In the genomic region with DNA sequence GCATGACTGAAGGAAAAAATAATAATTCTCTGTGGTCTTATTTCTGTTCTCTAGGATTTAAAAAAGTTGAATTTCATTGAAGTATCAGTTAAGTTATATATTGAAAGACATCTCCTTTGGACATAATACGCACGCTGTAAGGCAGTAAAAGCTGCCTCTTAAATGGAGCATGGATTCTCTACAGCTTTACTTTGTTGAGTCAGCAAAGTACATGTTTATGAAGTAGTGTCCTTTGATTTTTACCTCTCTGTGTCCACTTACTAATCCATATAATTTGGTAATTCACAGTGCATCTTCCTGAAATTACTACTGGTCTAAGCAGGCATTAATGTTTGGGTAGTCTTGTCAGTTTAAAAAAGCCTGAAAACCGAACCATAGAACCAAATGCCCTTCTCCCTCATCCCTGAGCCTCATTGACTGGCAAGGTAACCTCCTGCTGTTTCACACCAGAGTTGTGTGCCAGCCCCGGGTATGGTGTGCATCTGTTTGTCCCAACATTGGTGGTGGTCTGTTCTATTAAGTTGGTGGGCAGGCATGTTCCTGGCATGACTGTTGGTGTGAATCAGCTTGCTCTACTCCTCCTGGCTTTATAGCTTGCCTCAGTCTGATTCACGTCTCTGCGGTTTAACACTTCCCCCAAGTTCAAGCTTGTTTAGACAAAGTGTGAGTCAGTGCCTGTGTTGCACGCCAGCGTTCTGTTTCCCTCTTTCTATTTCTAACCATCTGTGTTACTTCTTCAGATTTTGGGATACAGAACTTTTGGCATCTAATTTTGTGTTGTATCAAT, we compare ENCODE assay signal across 8 cellular contexts.
DNase-seq lines count a peak whose midpoint lies in the region; ATAC-seq lines count a peak whose summit lies in the region.

No MANE protein-coding gene starts in this region.

- peak overlapping the region in 2 of 3 donors; percentile 68 to 80 for H3K27ac Mint-ChIP-seq in IgD-negative memory B cell
- H3K27ac Mint-ChIP-seq in activated CD8-positive, alpha-beta T cell treated with anti-CD3 and anti-CD28 coated beads, Interleukin-2, amount 10 ng/mL, durations not matched to agents 7 days and 5 days = peak overlapping the region; percentile 89
- peak overlapping the region in 8 of 9 donors; percentile 82 to 94 (median 90) for H3K27ac Mint-ChIP-seq in naive thymus-derived CD4-positive, alpha-beta T cell
- no peak overlapping the region for H3K27ac Mint-ChIP-seq in stimulated activated effector memory CD8-positive, alpha-beta T cell treated with anti-CD3 and anti-CD28 coated beads, Interleukin-12 subunit alpha, Interleukin-12 subunit beta, amount 100 ng/mL, for 72 hours

- H3K27me3 ChIP-seq in effector memory CD4-positive, alpha-beta T cell (replicated peaks; ENCODE audit: control insufficient read depth, insufficient read depth, low read length, poor library complexity, severe bottlenecking) = no peaks in the 10 kb centered on the region
- no peaks in the 10 kb centered on the region for H3K27me3 ChIP-seq in naive thymus-derived CD4-positive, alpha-beta T cell (ENCODE audit: control insufficient read depth in 2 of 2, insufficient read depth in 2 of 2, low read length in 2 of 2)

- intact Hi-C loops in naive thymus-derived CD4-positive, alpha-beta T cell (cut with micrococcal nuclease) = loop anchor here (1.0 to 10.0 kb wide), 8 partner anchors 12 to 999 kb away; a partner anchor contains a TSS

- no peaks in the 10 kb centered on the region for H3K27me3 Mint-ChIP-seq in IgD-negative memory B cell
- no peaks in the 10 kb centered on the region for H3K27me3 Mint-ChIP-seq in activated CD8-positive, alpha-beta T cell treated with anti-CD3 and anti-CD28 coated beads, Interleukin-2, amount 10 ng/mL, durations not matched to agents 7 days and 5 days (ENCODE audit: low read depth)
- H3K27me3 Mint-ChIP-seq in naive thymus-derived CD4-positive, alpha-beta T cell = no peaks in the 10 kb centered on the region

- H3K4me3 ChIP-seq in effector memory CD4-positive, alpha-beta T cell (ENCODE audit: insufficient read depth, low read depth, low read length, poor library complexity, severe bottlenecking) = peak overlapping the region; percentile 13
- peak overlapping the region; percentile 3 for H3K4me3 ChIP-seq in naive thymus-derived CD4-positive, alpha-beta T cell (ENCODE audit: low read length)

- peaks cover 17 to 27% (median 23%) of the 10 kb centered on the region in 3 donors for H3K4me1 Mint-ChIP-seq in IgD-negative memory B cell
- H3K4me1 Mint-ChIP-seq in activated CD8-positive, alpha-beta T cell treated with anti-CD3 and anti-CD28 coated beads, Interleukin-2, amount 10 ng/mL, durations not matched to agents 7 days and 5 days (ENCODE audit: low read depth) = peaks cover 49% of the 10 kb centered on the region
- H3K4me1 Mint-ChIP-seq in naive thymus-derived CD4-positive, alpha-beta T cell = peaks cover 20 to 65% (median 55%) of the 10 kb centered on the region in 7 donors
- peaks cover 36% of the 10 kb centered on the region for H3K4me1 Mint-ChIP-seq in stimulated activated effector memory CD8-positive, alpha-beta T cell treated with anti-CD3 and anti-CD28 coated beads, Interleukin-12 subunit alpha, Interleukin-12 subunit beta, amount 100 ng/mL, for 72 hours

- H3K4me3 Mint-ChIP-seq in IgD-negative memory B cell = peak overlapping the region in 2 of 4 donors; percentile 19 to 61
- peak overlapping the region; percentile 65 for H3K4me3 Mint-ChIP-seq in activated CD8-positive, alpha-beta T cell treated with anti-CD3 and anti-CD28 coated beads, Interleukin-2, amount 10 ng/mL, durations not matched to agents 7 days and 5 days
- H3K4me3 Mint-ChIP-seq in naive thymus-derived CD4-positive, alpha-beta T cell = peak overlapping the region; percentile 22 to 82 (median 64)
- peak overlapping the region; percentile 62 for H3K4me3 Mint-ChIP-seq in stimulated activated effector memory CD8-positive, alpha-beta T cell treated with anti-CD3 and anti-CD28 coated beads, Interleukin-12 subunit alpha, Interleukin-12 subunit beta, amount 100 ng/mL, for 72 hours

- H3K4me1 ChIP-seq in effector memory CD4-positive, alpha-beta T cell (ENCODE audit: control insufficient read depth, insufficient read depth, low read length, poor library complexity, severe bottlenecking) = peaks cover 39% of the 10 kb centered on the region
- peaks cover 34 to 47% of the 10 kb centered on the region in 2 donors for H3K4me1 ChIP-seq in naive thymus-derived CD4-positive, alpha-beta T cell (ENCODE audit: control insufficient read depth in 2 of 2, insufficient read depth in 2 of 2, low read length in 2 of 2)

- no peaks in the 10 kb centered on the region for H3K9me3 ChIP-seq in effector memory CD4-positive, alpha-beta T cell (ENCODE audit: control insufficient read depth, low read length)
- H3K9me3 ChIP-seq in naive thymus-derived CD4-positive, alpha-beta T cell (ENCODE audit: control insufficient read depth in 2 of 3, low read length in 3 of 3) = peaks cover 2 to 4% (median 3%) of the 10 kb centered on the region in 3 experiments

- POLR2A ChIA-PET in activated CD8-positive, alpha-beta T cell treated with anti-CD3 and anti-CD28 coated beads, Interleukin-2, amount 10 ng/mL, durations not matched to agents 7 days and 5 days (lab: Charles Lee) = interaction anchor here (0.5 to 2.8 kb wide), 8 partner anchors 12 to 568 kb away, joined by 3 to 19 read pairs (median 4); no protein-coding TSS in a partner anchor
- POLR2A ChIA-PET in naive thymus-derived CD4-positive, alpha-beta T cell (lab: Charles Lee) = interaction anchor here (0.6 to 2.4 kb wide), 8 partner anchors 12 to 82 kb away, joined by 3 to 15 read pairs (median 4); no protein-coding TSS in a partner anchor

- DNase-seq in activated CD8-positive, alpha-beta T cell treated with anti-CD3 and anti-CD28 coated beads, Interleukin-2, amount 10 ng/mL, durations not matched to agents 7 days and 5 days = peak; percentile 83
- DNase-seq in effector memory CD4-positive, alpha-beta T cell = peak; percentile 51 to 67 (median 54)
- DNase-seq in naive thymus-derived CD4-positive, alpha-beta T cell = peak in 8 of 9 donors; percentile 33 to 70 (median 49)
- DNase-seq in stimulated activated effector memory CD8-positive, alpha-beta T cell treated with anti-CD3 and anti-CD28 coated beads, Interleukin-12 subunit alpha, Interleukin-12 subunit beta, amount 100 ng/mL, for 72 hours (ENCODE audit: low spot score in 2 of 2) = peak; percentile 46 to 85
- DNase-seq in NCI-H1417 treated with DMSO at 0.1 percent for 48 hours (lab: John Stamatoyannopoulos, UW) = no peak
- DNase-seq in NCI-H2171 (lab: John Stamatoyannopoulos, UW) = no peak

- H3K9me3 Mint-ChIP-seq in IgD-negative memory B cell = peaks cover 3 to 5% (median 4%) of the 10 kb centered on the region in 3 donors
- peaks cover 14% of the 10 kb centered on the region for H3K9me3 Mint-ChIP-seq in activated CD8-positive, alpha-beta T cell treated with anti-CD3 and anti-CD28 coated beads, Interleukin-2, amount 10 ng/mL, durations not matched to agents 7 days and 5 days (ENCODE audit: insufficient read depth)
- peaks cover 2 to 11% (median 7%) of the 10 kb centered on the region in 11 donors for H3K9me3 Mint-ChIP-seq in naive thymus-derived CD4-positive, alpha-beta T cell
- H3K9me3 Mint-ChIP-seq in stimulated activated effector memory CD8-positive, alpha-beta T cell treated with anti-CD3 and anti-CD28 coated beads, Interleukin-12 subunit alpha, Interleukin-12 subunit beta, amount 100 ng/mL, for 72 hours = peaks cover 5% of the 10 kb centered on the region

- peaks cover 9% of the 10 kb centered on the region for H3K36me3 Mint-ChIP-seq in IgD-negative memory B cell
- H3K36me3 Mint-ChIP-seq in activated CD8-positive, alpha-beta T cell treated with anti-CD3 and anti-CD28 coated beads, Interleukin-2, amount 10 ng/mL, durations not matched to agents 7 days and 5 days (ENCODE audit: low read depth) = peaks cover 67% of the 10 kb centered on the region
- peaks cover 22 to 66% (median 45%) of the 10 kb centered on the region in 5 donors for H3K36me3 Mint-ChIP-seq in naive thymus-derived CD4-positive, alpha-beta T cell
- peaks cover 73% of the 10 kb centered on the region for H3K36me3 Mint-ChIP-seq in stimulated activated effector memory CD8-positive, alpha-beta T cell treated with anti-CD3 and anti-CD28 coated beads, Interleukin-12 subunit alpha, Interleukin-12 subunit beta, amount 100 ng/mL, for 72 hours

- ATAC-seq in GM18867 (IDR thresholded peaks at IDR 0.05; ENCODE audit: unreplicated experiment) = peak; percentile 93
- ATAC-seq in activated CD8-positive, alpha-beta T cell treated with anti-CD3 and anti-CD28 coated beads, Interleukin-2, amount 10 ng/mL, durations not matched to agents 7 days and 5 days = peak; percentile 93
- peak; percentile 95 for ATAC-seq in naive thymus-derived CD4-positive, alpha-beta T cell
- ATAC-seq in stimulated activated effector memory CD8-positive, alpha-beta T cell treated with anti-CD3 and anti-CD28 coated beads, Interleukin-12 subunit alpha, Interleukin-12 subunit beta, amount 100 ng/mL, for 72 hours = peak; percentile 98

- H3K27ac ChIP-seq in effector memory CD4-positive, alpha-beta T cell (ENCODE audit: insufficient read depth, low read length, poor library complexity, severe bottlenecking) = peak overlapping the region; percentile 65
- peak overlapping the region; percentile 39 for H3K27ac ChIP-seq in naive thymus-derived CD4-positive, alpha-beta T cell (ENCODE audit: low read depth, low read length)

- CTCF ChIA-PET in activated CD8-positive, alpha-beta T cell treated with anti-CD3 and anti-CD28 coated beads, Interleukin-2, amount 10 ng/mL, durations not matched to agents 7 days and 5 days (lab: Charles Lee) = interaction anchor here (0.6 to 3.2 kb wide), 7 partner anchors 13 to 135 kb away, joined by 3 to 23 read pairs (median 4); a partner anchor contains a TSS
- CTCF ChIA-PET in naive thymus-derived CD4-positive, alpha-beta T cell (lab: Charles Lee) = interaction anchor here (0.6 to 1.3 kb wide), 2 partner anchors 9 to 80 kb away, joined by 3 to 6 read pairs; no protein-coding TSS in a partner anchor

- peaks cover 20% of the 10 kb centered on the region for H3K36me3 ChIP-seq in effector memory CD4-positive, alpha-beta T cell (ENCODE audit: control insufficient read depth, insufficient read depth, low read length)
- peaks cover 0 to 46% (median 0%) of the 10 kb centered on the region in 3 experiments for H3K36me3 ChIP-seq in naive thymus-derived CD4-positive, alpha-beta T cell (ENCODE audit: control insufficient read depth in 2 of 3, insufficient read depth in 3 of 3, low read length in 3 of 3)

Comparison
In these comparisons a context has a peak if more than half of its experiments do, and no peak if none do; other contexts are left out.
1. DNase-seq: peak in activated CD8-positive, alpha-beta T cell treated with anti-CD3 and anti-CD28 coated beads, Interleukin-2, amount 10 ng/mL, durations not matched to agents 7 days and 5 days (single experiment), effector memory CD4-positive, alpha-beta T cell (3 of 3), naive thymus-derived CD4-positive, alpha-beta T cell (8 of 9) and stimulated activated effector memory CD8-positive, alpha-beta T cell treated with anti-CD3 and anti-CD28 coated beads, Interleukin-12 subunit alpha, Interleukin-12 subunit beta, amount 100 ng/mL, for 72 hours (2 of 2); none in NCI-H1417 treated with DMSO at 0.1 percent for 48 hours (single experiment) and NCI-H2171 (single experiment).
2. Peak in every context shown above with its lines, with median percentiles within 50 percentile points of each other: ATAC-seq.